In the genomic region with DNA sequence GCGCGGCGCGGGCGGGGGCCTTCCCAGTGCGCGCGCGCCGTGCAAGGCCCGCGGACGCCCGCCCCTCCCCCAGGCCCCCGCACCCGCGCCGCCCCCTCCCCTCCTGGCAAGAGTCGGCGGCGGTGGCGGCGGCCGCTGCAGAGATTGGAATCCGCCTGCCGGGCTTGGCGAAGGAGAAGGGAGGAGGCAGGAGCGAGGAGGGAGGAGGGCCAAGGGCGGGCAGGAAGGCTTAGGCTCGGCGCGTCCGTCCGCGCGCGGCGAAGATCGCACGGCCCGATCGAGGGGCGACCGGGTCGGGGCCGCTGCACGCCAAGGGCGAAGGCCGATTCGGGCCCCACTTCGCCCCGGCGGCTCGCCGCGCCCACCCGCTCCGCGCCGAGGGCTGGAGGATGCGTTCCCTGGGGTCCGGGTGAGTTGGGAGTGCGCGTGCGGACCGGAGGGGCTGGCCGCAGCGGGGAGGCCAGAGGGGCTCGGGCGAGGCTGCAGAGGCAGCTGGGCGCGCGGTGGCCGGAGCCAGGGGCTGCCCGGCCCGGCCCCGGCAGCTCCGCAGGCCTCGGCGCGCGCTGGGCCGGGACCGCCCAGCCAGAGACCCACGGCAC, we compare ENCODE assay signal across 8 cellular contexts. TPM values are rescaled to one million over a fixed set of nuclear protein-coding genes. Genes with fewer than 3 reads are reported as not detected.
DNase-seq lines count a peak whose midpoint lies in the region; ATAC-seq and TF ChIP-seq lines count a peak whose summit lies in the region.

A gene (plus strand): TSS at position 109 of the 599 bp plus-strand sequence. CDS start 119,400 bp downstream, outside the sequence.

- H3K36me3 ChIP-seq in hepatocyte (replicated peaks; ENCODE audit: insufficient read depth, low read depth), result no peaks in the 10 kb centered on the region
- H3K36me3 ChIP-seq in skeletal muscle satellite cell (ENCODE audit: insufficient read depth, low read length), result no peaks in the 10 kb centered on the region

- H3K4me3 ChIP-seq in HL-60 (replicated peaks; ENCODE audit: insufficient read depth, low read length) (peak within 1 kb of the TSS; percentile 77), hepatocyte (peak within 1 kb of the TSS; percentile 93), skeletal muscle satellite cell (ENCODE audit: low read length) (peak within 1 kb of the TSS; percentile 94)

- H3K4me2 ChIP-seq in hepatocyte (peak within 1 kb of the TSS; percentile 82), skeletal muscle satellite cell (ENCODE audit: low read length) (peak within 1 kb of the TSS; percentile 95)

- peak; percentile 31 for ATAC-seq in GM21360 (IDR thresholded peaks at IDR 0.05; ENCODE audit: unreplicated experiment)

- H3K79me2 ChIP-seq in hepatocyte, result peaks cover 67% of the 10 kb centered on the region

- H4K20me1 ChIP-seq in hepatocyte (ENCODE audit: insufficient read depth, poor library complexity, severe bottlenecking), result peaks cover 27% of the 10 kb centered on the region

- WGBS in adipose tissue, 3 donors, result 0 to 3% (median 1%) methylated on average over 19 to 80 of the region's 85 CpGs
- WGBS in hepatocyte (ENCODE audit: low lambda C conversion rate, missing lambda C conversion rate), result 0% methylated on average over 17 of the region's 85 CpGs

- H3K9ac ChIP-seq in skeletal muscle satellite cell (ENCODE audit: low read depth, low read length), result peak within 1 kb of the TSS; percentile 98

- H3K27ac ChIP-seq in HL-60 (replicated peaks) (no peak within 1 kb of the TSS), adipose tissue (ENCODE audit: low read depth, low read length) (no peak within 1 kb of the TSS), hepatocyte (peak within 1 kb of the TSS; percentile 100)

- H3K27me3 ChIP-seq in HL-60 (ENCODE audit: insufficient read depth, poor library complexity, severe bottlenecking) (peaks cover 48% of the 10 kb centered on the region), hepatocyte (no peaks in the 10 kb centered on the region), skeletal muscle satellite cell (ENCODE audit: control insufficient read depth, insufficient read depth, low read length) (no peaks in the 10 kb centered on the region)

- H2AFZ ChIP-seq in hepatocyte, result peak within 1 kb of the TSS; percentile 81

- no peaks in the 10 kb centered on the region for H3K9me2 ChIP-seq in hepatocyte (replicated peaks; ENCODE audit: insufficient read depth)

- H3K9me3 ChIP-seq in hepatocyte (ENCODE audit: low read depth), result no peaks in the 10 kb centered on the region
- H3K9me3 ChIP-seq in skeletal muscle satellite cell (replicated peaks; ENCODE audit: low read length), result no peaks in the 10 kb centered on the region

- H3K4me1 ChIP-seq in hepatocyte (ENCODE audit: insufficient read depth) (peaks cover 26% of the 10 kb centered on the region), skeletal muscle satellite cell (ENCODE audit: control insufficient read depth, insufficient read depth, low read length) (peaks cover 23% of the 10 kb centered on the region)

- peak; percentile 56 for DNase-seq in ELR (ENCODE audit: low read depth)
- DNase-seq in HL-60 (ENCODE audit: low read depth in 1 of 2, low spot score in 1 of 2), result no peak
- peak; percentile 67 for DNase-seq in hepatocyte (ENCODE audit: low spot score)
- DNase-seq in KG1 (lab: John Stamatoyannopoulos, UW), result no peak
- no peak for DNase-seq in putamen (ENCODE audit: low spot score)

- TF ChIP-seq CTCF in HL-60 (IDR thresholded peaks at IDR 0.05; ENCODE audit: insufficient read depth, low read length) (no peak), hepatocyte (IDR thresholded peaks at IDR 0.05; ENCODE audit: poor library complexity) (no peak)

RNA-seq across cellular contexts. Expression of the gene that starts here (rescaled TPM):
- 10 to 100 TPM in 2 of 3 donors, 1 to 10 TPM in 1; 6.5 to 12.8 (median 12.3) TPM for polyA plus RNA-seq in adipose tissue
- total RNA-seq in hepatocyte, result 58.0 and 58.7 TPM in 2 replicates
- polyA plus RNA-seq in hepatocyte, result 13.9 and 25.1 TPM in 2 replicates
- 29.5 and 29.7 TPM in 2 replicates for total RNA-seq in skeletal muscle satellite cell (2012; rRNA removed)

Comparison
In these comparisons a context has a peak if more than half of its experiments do, and no peak if none do; other contexts are left out.
1. DNase-seq: peak in ELR (single experiment) and hepatocyte (single experiment); none in HL-60 (0 of 2), KG1 (single experiment) and putamen (single experiment).
2. Peak in every context shown above with its lines, with median percentiles within 50 percentile points of each other: H3K4me3 ChIP-seq.